8 cellular contexts compared by ENCODE assay signal in the genomic region with DNA sequence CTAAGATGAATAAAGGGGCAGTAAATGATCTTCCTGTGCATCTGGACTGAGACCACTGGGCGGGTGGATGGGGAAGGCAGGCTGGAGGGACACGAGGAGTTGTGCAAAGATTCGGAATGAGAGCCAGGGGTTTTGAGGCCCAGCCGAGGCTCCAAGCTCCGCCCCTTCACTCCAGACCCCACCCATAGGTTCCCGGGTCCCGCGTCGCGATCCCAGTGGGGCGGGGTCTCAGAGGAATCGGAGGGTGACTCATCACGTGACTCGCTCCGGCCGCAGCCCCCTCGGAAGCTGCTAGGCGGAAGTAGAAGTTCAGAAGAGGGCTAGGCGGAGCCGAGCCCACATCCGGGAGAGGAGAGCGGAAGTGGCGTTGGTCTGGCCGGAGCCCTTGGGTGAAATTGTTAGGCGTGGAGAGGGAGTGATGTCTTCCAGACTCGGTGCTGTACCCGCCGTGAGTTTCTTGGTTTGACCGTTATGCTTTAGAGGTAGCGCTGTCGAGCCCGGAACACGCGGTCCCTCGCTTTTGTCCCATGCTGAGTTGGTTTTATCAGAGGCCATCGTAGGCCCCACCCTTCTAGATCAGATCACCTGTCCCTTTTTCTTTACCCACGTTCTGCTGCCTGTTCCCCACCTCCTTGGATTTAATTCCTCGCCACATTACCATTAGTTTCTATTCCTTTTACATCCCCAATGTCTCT. TPM values are rescaled to one million over a fixed set of nuclear protein-coding genes. Genes with fewer than 3 reads are reported as not detected.
A peak's percentile ranks its signal among the peaks of the same experiment; 100 is the strongest.
DNase-seq lines count a peak whose midpoint lies in the region; ATAC-seq and TF ChIP-seq lines count a peak whose summit lies in the region.

A gene with protein sequence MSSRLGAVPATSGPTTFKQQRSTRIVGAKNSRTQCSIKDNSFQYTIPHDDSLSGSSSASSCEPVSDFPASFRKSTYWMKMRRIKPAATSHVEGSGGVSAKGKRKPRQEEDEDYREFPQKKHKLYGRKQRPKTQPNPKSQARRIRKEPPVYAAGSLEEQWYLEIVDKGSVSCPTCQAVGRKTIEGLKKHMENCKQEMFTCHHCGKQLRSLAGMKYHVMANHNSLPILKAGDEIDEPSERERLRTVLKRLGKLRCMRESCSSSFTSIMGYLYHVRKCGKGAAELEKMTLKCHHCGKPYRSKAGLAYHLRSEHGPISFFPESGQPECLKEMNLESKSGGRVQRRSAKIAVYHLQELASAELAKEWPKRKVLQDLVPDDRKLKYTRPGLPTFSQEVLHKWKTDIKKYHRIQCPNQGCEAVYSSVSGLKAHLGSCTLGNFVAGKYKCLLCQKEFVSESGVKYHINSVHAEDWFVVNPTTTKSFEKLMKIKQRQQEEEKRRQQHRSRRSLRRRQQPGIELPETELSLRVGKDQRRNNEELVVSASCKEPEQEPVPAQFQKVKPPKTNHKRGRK (plus strand): TSS at position 348 of the 695 bp plus-strand sequence. CDS start 71 bp downstream, at position 419.

- peak within 1 kb of the TSS; percentile 98 for H3K4me3 Mint-ChIP-seq in CD8-positive, alpha-beta T cell
- peak within 1 kb of the TSS; percentile 96 for H3K4me3 Mint-ChIP-seq in activated CD8-positive, alpha-beta T cell treated with anti-CD3 and anti-CD28 coated beads, Interleukin-2, amount 10 ng/mL, durations not matched to agents 7 days and 5 days
- peak within 1 kb of the TSS; percentile 76 to 89 for H3K4me3 Mint-ChIP-seq in effector memory CD8-positive, alpha-beta T cell

- H3K27ac Mint-ChIP-seq in CD8-positive, alpha-beta T cell, result peak within 1 kb of the TSS; percentile 98
- H3K27ac Mint-ChIP-seq in activated CD8-positive, alpha-beta T cell treated with anti-CD3 and anti-CD28 coated beads, Interleukin-2, amount 10 ng/mL, durations not matched to agents 7 days and 5 days, result peak within 1 kb of the TSS; percentile 96
- peak within 1 kb of the TSS; percentile 91 to 95 for H3K27ac Mint-ChIP-seq in effector memory CD8-positive, alpha-beta T cell

- CTCF ChIA-PET in CD8-positive, alpha-beta T cell (lab: Charles Lee), result interaction anchor here (1.0 kb wide), 1 partner anchor 48 kb away, joined by 3 read pairs; no protein-coding TSS in a partner anchor
- CTCF ChIA-PET in activated CD8-positive, alpha-beta T cell treated with anti-CD3 and anti-CD28 coated beads, Interleukin-2, amount 10 ng/mL, durations not matched to agents 7 days and 5 days (lab: Charles Lee), result interaction anchor here (1.4 to 2.3 kb wide), 3 partner anchors 14 to 101 kb away, joined by 3 to 11 read pairs (median 3); no protein-coding TSS in a partner anchor

- H3K4me3 ChIP-seq in CD8-positive, alpha-beta T cell (ENCODE audit: low read depth, low read length), result peak within 1 kb of the TSS; percentile 57

- ATAC-seq in CD8-positive, alpha-beta T cell, result peak; percentile 76
- ATAC-seq in GM19452 (IDR thresholded peaks at IDR 0.05; ENCODE audit: unreplicated experiment), result peak; percentile 91
- peak; percentile 95 for ATAC-seq in activated CD8-positive, alpha-beta T cell treated with anti-CD3 and anti-CD28 coated beads, Interleukin-2, amount 10 ng/mL, durations not matched to agents 7 days and 5 days
- peak; percentile 95 for ATAC-seq in effector memory CD8-positive, alpha-beta T cell (replicated peaks)

- no peaks in the 10 kb centered on the region for H3K9me3 ChIP-seq in CD8-positive, alpha-beta T cell (ENCODE audit: low read length)

- intact Hi-C loops in CD8-positive, alpha-beta T cell (cut with DNase I, micrococcal nuclease), result loop anchor here (1.0 to 10.0 kb wide), 5 partner anchors 45 to 208 kb away; a partner anchor contains a TSS

- H3K27me3 ChIP-seq in CD8-positive, alpha-beta T cell (ENCODE audit: insufficient read depth, low read length), result no peaks in the 10 kb centered on the region

- peaks cover 41% of the 10 kb centered on the region for H3K4me1 ChIP-seq in CD8-positive, alpha-beta T cell (ENCODE audit: insufficient read depth, low read length)

- peaks cover 17% of the 10 kb centered on the region for H3K36me3 Mint-ChIP-seq in CD8-positive, alpha-beta T cell
- H3K36me3 Mint-ChIP-seq in activated CD8-positive, alpha-beta T cell treated with anti-CD3 and anti-CD28 coated beads, Interleukin-2, amount 10 ng/mL, durations not matched to agents 7 days and 5 days (ENCODE audit: low read depth), result peaks cover 38% of the 10 kb centered on the region
- H3K36me3 Mint-ChIP-seq in effector memory CD8-positive, alpha-beta T cell (ENCODE audit: insufficient read depth), result no peaks in the 10 kb centered on the region

- peaks cover 55% of the 10 kb centered on the region for H3K4me1 Mint-ChIP-seq in CD8-positive, alpha-beta T cell (ENCODE audit: low read depth)
- H3K4me1 Mint-ChIP-seq in activated CD8-positive, alpha-beta T cell treated with anti-CD3 and anti-CD28 coated beads, Interleukin-2, amount 10 ng/mL, durations not matched to agents 7 days and 5 days (ENCODE audit: low read depth), result peaks cover 44% of the 10 kb centered on the region
- H3K4me1 Mint-ChIP-seq in effector memory CD8-positive, alpha-beta T cell (ENCODE audit: low read depth in 2 of 2), result peaks cover 42 to 49% of the 10 kb centered on the region in 2 donors

- peak; percentile 54 to 84 (median 74) for DNase-seq in CD8-positive, alpha-beta T cell
- DNase-seq in HK-2 (ENCODE audit: unreplicated experiment) (peak; percentile 88), NCI-H82 treated with DMSO at 0.1 percent for 48 hours (lab: John Stamatoyannopoulos, UW; ENCODE audit: unreplicated experiment) (peak; percentile 86), lung microvascular endothelial cell (ENCODE audit: low read depth in 2 of 2) (peak; percentile 84 to 88)
- peak; percentile 91 for DNase-seq in activated CD8-positive, alpha-beta T cell treated with anti-CD3 and anti-CD28 coated beads, Interleukin-2, amount 10 ng/mL, durations not matched to agents 7 days and 5 days
- DNase-seq in effector memory CD8-positive, alpha-beta T cell, result peak; percentile 55 to 64 (median 58)
- peak; percentile 57 to 69 (median 64) for DNase-seq in stimulated activated CD4-positive, alpha-beta T cell treated with anti-CD3 and anti-CD28 coated beads, TNF-alpha, amount 100 ng/mL, for 4 hours (ENCODE audit: low read depth in 3 of 3)

- no peaks in the 10 kb centered on the region for H3K36me3 ChIP-seq in CD8-positive, alpha-beta T cell (ENCODE audit: insufficient read depth, low read length)

- H3K27ac ChIP-seq in CD8-positive, alpha-beta T cell (ENCODE audit: low read depth, low read length), result peak within 1 kb of the TSS; percentile 80

- POLR2A ChIA-PET in CD8-positive, alpha-beta T cell (lab: Charles Lee), result no interaction called here
- POLR2A ChIA-PET in activated CD8-positive, alpha-beta T cell treated with anti-CD3 and anti-CD28 coated beads, Interleukin-2, amount 10 ng/mL, durations not matched to agents 7 days and 5 days (lab: Charles Lee), result interaction anchor here (0.8 to 1.7 kb wide), 4 partner anchors 46 to 154 kb away, joined by 3 to 6 read pairs (median 4); a partner anchor contains a TSS

- no peaks in the 10 kb centered on the region for H3K27me3 Mint-ChIP-seq in CD8-positive, alpha-beta T cell (ENCODE audit: low read depth)
- peaks cover 17% of the 10 kb centered on the region for H3K27me3 Mint-ChIP-seq in activated CD8-positive, alpha-beta T cell treated with anti-CD3 and anti-CD28 coated beads, Interleukin-2, amount 10 ng/mL, durations not matched to agents 7 days and 5 days (ENCODE audit: low read depth)
- peaks cover 0 to 6% of the 10 kb centered on the region in 2 donors for H3K27me3 Mint-ChIP-seq in effector memory CD8-positive, alpha-beta T cell

- TF ChIP-seq CTCF in CD8-positive, alpha-beta T cell (IDR thresholded peaks at IDR 0.05), result no peak

- peaks cover 13% of the 10 kb centered on the region for H3K9me3 Mint-ChIP-seq in CD8-positive, alpha-beta T cell
- peaks cover 12% of the 10 kb centered on the region for H3K9me3 Mint-ChIP-seq in activated CD8-positive, alpha-beta T cell treated with anti-CD3 and anti-CD28 coated beads, Interleukin-2, amount 10 ng/mL, durations not matched to agents 7 days and 5 days (ENCODE audit: insufficient read depth)
- no peaks in the 10 kb centered on the region for H3K9me3 Mint-ChIP-seq in effector memory CD8-positive, alpha-beta T cell

RNA-seq across cellular contexts. Expression of the gene that starts here (rescaled TPM):
- 10 to 100 TPM; 12.4 TPM for total RNA-seq in CD8-positive, alpha-beta T cell
- total RNA-seq in activated CD8-positive, alpha-beta T cell treated with anti-CD3 and anti-CD28 coated beads, Interleukin-2, amount 10 ng/mL, durations not matched to agents 7 days and 5 days, result 10 to 100 TPM; 37.0 to 39.0 TPM
- total RNA-seq in lung microvascular endothelial cell, result 8.9 and 11.3 TPM in 2 replicates

Comparison
In these comparisons a context has a peak if more than half of its experiments do, and no peak if none do; other contexts are left out.
1. Peak in every context shown above with its lines: DNase-seq, ATAC-seq, H3K4me3 ChIP-seq and H3K27ac ChIP-seq.